ENCODE assay signal across 4 cellular contexts in the genomic region with DNA sequence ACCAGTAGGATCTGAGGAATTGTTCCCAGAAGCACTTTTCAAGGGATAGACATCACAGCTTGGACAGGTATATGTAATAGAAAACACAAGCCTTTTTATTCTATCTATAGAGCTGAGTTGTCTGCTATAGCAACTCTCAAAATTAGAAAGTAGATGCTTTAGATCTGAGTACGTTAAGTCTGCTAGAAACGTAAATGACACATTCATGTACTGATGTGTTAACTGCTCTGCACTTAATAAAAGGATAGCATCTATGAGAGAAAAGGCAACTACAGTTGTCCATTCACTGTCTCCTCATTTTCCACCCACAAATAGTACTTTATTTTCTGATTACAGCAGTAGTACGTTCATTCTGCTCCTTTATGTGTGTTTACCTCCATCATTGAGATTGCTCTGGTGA.
"Had no signal": no experiment of that assay in that cellular context is flagged by ENCODE, and none has a peak within 500 bp of the region (broad histone marks: within the 10 kb centered on the region; RNA-seq: fewer than 3 reads in every experiment).

No MANE protein-coding gene starts in this region.

- H3K4me3 Mint-ChIP-seq: GM23338, H9 had no signal

- ATAC-seq: GM23338 had no signal

- H3K9me3 Mint-ChIP-seq: GM23338, H9 had no signal

- H3K27ac Mint-ChIP-seq: GM23338 had no signal

- DNase-seq: H9, HCEC 1CT, IMR-90 had no signal
